ENCODE assay signal across 9 cellular contexts in the genomic region with DNA sequence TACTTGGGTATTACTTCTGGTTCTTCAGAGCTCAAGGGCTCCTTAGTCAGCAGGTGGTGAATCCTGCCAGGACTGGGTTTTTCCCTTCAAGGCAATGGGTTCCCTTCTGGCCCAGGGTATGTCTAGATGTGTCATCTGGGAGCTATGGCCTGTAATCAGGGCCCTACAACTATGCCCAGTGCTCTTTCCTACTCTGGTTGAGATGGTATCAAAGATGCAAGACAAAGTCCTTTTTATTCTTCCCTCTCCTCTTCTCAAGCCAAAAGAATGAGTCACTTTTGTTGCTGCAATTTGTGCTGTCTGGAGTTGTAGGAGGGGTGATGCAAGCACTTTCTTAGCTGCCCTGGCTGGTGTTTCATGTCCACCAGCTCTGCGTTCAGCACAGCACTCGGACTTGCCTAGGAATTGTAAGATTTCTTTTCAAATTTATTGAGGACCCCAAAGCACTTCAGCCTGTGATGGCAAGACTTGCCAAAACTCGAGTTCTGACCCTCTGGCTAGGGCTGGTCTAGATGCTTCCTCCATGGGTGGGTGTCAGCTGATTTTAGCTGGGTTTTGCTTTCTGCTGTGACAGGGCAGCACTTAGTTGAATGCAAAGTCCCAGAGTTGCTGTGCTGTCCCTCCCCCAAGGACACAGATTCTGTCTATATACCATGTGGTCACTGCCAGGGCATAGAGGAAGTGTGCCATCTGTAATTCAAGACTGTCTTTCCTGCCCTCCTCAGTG.
DNase-seq lines count a peak whose midpoint lies in the region; ATAC-seq, FAIRE-seq and TF ChIP-seq lines count a peak whose summit lies in the region.
"Had no signal": no experiment of that assay in that cellular context is flagged by ENCODE, and none has a peak within 500 bp of the region (broad histone marks: within the 10 kb centered on the region; RNA-seq: fewer than 3 reads in every experiment).

No MANE protein-coding gene starts in this region.

- CTCF ChIA-PET in CD8-positive, alpha-beta T cell (lab: Charles Lee): no interaction called here

- H3K27me3 ChIP-seq in HL-60 (ENCODE audit: insufficient read depth, poor library complexity, severe bottlenecking): no peaks in the 10 kb centered on the region
- no peaks in the 10 kb centered on the region for H3K27me3 ChIP-seq in CD8-positive, alpha-beta T cell (ENCODE audit: insufficient read depth, low read length)

- H3K4me1 ChIP-seq in CD8-positive, alpha-beta T cell (ENCODE audit: insufficient read depth, low read length): no peaks in the 10 kb centered on the region

- H3K9me3 Mint-ChIP-seq in stimulated activated effector memory CD8-positive, alpha-beta T cell treated with anti-CD3 and anti-CD28 coated beads, Interleukin-12 subunit alpha, Interleukin-12 subunit beta, amount 100 ng/mL, for 72 hours: peaks cover 5% of the 10 kb centered on the region
- H3K9me3 Mint-ChIP-seq in CD8-positive, alpha-beta T cell: peaks cover 18% of the 10 kb centered on the region

- H3K9me3 ChIP-seq in CD8-positive, alpha-beta T cell (ENCODE audit: low read length): peaks cover 4% of the 10 kb centered on the region

- no peaks in the 10 kb centered on the region for H3K36me3 Mint-ChIP-seq in stimulated activated effector memory CD8-positive, alpha-beta T cell treated with anti-CD3 and anti-CD28 coated beads, Interleukin-12 subunit alpha, Interleukin-12 subunit beta, amount 100 ng/mL, for 72 hours
- peaks cover 3% of the 10 kb centered on the region for H3K36me3 Mint-ChIP-seq in CD8-positive, alpha-beta T cell

- peaks cover 4% of the 10 kb centered on the region for H3K4me1 Mint-ChIP-seq in stimulated activated effector memory CD8-positive, alpha-beta T cell treated with anti-CD3 and anti-CD28 coated beads, Interleukin-12 subunit alpha, Interleukin-12 subunit beta, amount 100 ng/mL, for 72 hours
- H3K4me1 Mint-ChIP-seq in CD8-positive, alpha-beta T cell (ENCODE audit: low read depth): no peaks in the 10 kb centered on the region
- H3K4me1 Mint-ChIP-seq: WTC11 had no signal

- H3K4me3 ChIP-seq in HL-60 (replicated peaks; ENCODE audit: insufficient read depth, low read length) (peak overlapping the region; percentile 34), foreskin fibroblast (ENCODE audit: low read depth in 1 of 2, low read length in 2 of 2) (peak overlapping the region; percentile 6 to 24)
- H3K4me3 ChIP-seq in CD8-positive, alpha-beta T cell (ENCODE audit: low read depth, low read length): no peak overlapping the region

- H3K27me3 Mint-ChIP-seq in CD8-positive, alpha-beta T cell (ENCODE audit: low read depth): no peaks in the 10 kb centered on the region

- intact Hi-C loops in CD8-positive, alpha-beta T cell (cut with DNase I, micrococcal nuclease): no loop called here

- in situ Hi-C loops in ACHN (cut with HindIII; ENCODE audit: low pct_ligation_motif_present, low pct_unique_long_range_greater_than_20kb, low sequenced_read_pairs): no loop called here

- TF ChIP-seq CTCF in HL-60 (IDR thresholded peaks at IDR 0.05; ENCODE audit: insufficient read depth, low read length) (no peak), foreskin fibroblast (IDR thresholded peaks at IDR 0.05; ENCODE audit: low read depth, low read length) (no peak), D721Med (IDR thresholded peaks at IDR 0.05; ENCODE audit: insufficient read depth, missing control alignments) (no peak)
- TF ChIP-seq CTCF in CD8-positive, alpha-beta T cell (IDR thresholded peaks at IDR 0.05): no peak

- no peak overlapping the region for H3K4me3 Mint-ChIP-seq in stimulated activated effector memory CD8-positive, alpha-beta T cell treated with anti-CD3 and anti-CD28 coated beads, Interleukin-12 subunit alpha, Interleukin-12 subunit beta, amount 100 ng/mL, for 72 hours
- no peak overlapping the region for H3K4me3 Mint-ChIP-seq in CD8-positive, alpha-beta T cell
- H3K4me3 Mint-ChIP-seq: WTC11 had no signal

- H3K27ac Mint-ChIP-seq in stimulated activated effector memory CD8-positive, alpha-beta T cell treated with anti-CD3 and anti-CD28 coated beads, Interleukin-12 subunit alpha, Interleukin-12 subunit beta, amount 100 ng/mL, for 72 hours: peak overlapping the region; percentile 50
- no peak overlapping the region for H3K27ac Mint-ChIP-seq in CD8-positive, alpha-beta T cell
- H3K27ac Mint-ChIP-seq: WTC11 had no signal

- no peaks in the 10 kb centered on the region for H3K36me3 ChIP-seq in CD8-positive, alpha-beta T cell (ENCODE audit: insufficient read depth, low read length)

- H3K27ac ChIP-seq in HL-60 (replicated peaks): peak overlapping the region; percentile 55
- no peak overlapping the region for H3K27ac ChIP-seq in CD8-positive, alpha-beta T cell (ENCODE audit: low read depth, low read length)

- FAIRE-seq in D721Med (lab: Jason Lieb, UNC): no peak

- ATAC-seq in stimulated activated effector memory CD8-positive, alpha-beta T cell treated with anti-CD3 and anti-CD28 coated beads, Interleukin-12 subunit alpha, Interleukin-12 subunit beta, amount 100 ng/mL, for 72 hours: peak; percentile 52
- no peak for ATAC-seq in GM21360 (IDR thresholded peaks at IDR 0.05; ENCODE audit: unreplicated experiment)
- no peak for ATAC-seq in CD8-positive, alpha-beta T cell
- ATAC-seq: WTC11 had no signal

- DNase-seq in HL-60 (ENCODE audit: low read depth in 1 of 2, low spot score in 1 of 2) (peak; percentile 75 to 85), SKM-1 treated with dmso at 0.1 percent for 144 hours (lab: John Stamatoyannopoulos, UW; ENCODE audit: unreplicated experiment) (peak; percentile 29), foreskin fibroblast (peak; percentile 84 to 92), ACHN (no peak), D721Med (ENCODE audit: insufficient read length, low spot score) (no peak)
- DNase-seq in stimulated activated effector memory CD8-positive, alpha-beta T cell treated with anti-CD3 and anti-CD28 coated beads, Interleukin-12 subunit alpha, Interleukin-12 subunit beta, amount 100 ng/mL, for 72 hours (ENCODE audit: low spot score in 2 of 2): no peak
- DNase-seq in CD8-positive, alpha-beta T cell: no peak

- POLR2A ChIA-PET in CD8-positive, alpha-beta T cell (lab: Charles Lee): no interaction called here

Comparison
In these comparisons a context has a peak if more than half of its experiments do, and no peak if none do; other contexts are left out.
1. DNase-seq: peak in HL-60 (2 of 2), SKM-1 treated with dmso at 0.1 percent for 144 hours (single experiment) and foreskin fibroblast (2 of 2); none in stimulated activated effector memory CD8-positive, alpha-beta T cell treated with anti-CD3 and anti-CD28 coated beads, Interleukin-12 subunit alpha, Interleukin-12 subunit beta, amount 100 ng/mL, for 72 hours (0 of 2), ACHN (single experiment), D721Med (single experiment) and CD8-positive, alpha-beta T cell (0 of 7).